8 cellular contexts compared by ENCODE assay signal in the genomic region with DNA sequence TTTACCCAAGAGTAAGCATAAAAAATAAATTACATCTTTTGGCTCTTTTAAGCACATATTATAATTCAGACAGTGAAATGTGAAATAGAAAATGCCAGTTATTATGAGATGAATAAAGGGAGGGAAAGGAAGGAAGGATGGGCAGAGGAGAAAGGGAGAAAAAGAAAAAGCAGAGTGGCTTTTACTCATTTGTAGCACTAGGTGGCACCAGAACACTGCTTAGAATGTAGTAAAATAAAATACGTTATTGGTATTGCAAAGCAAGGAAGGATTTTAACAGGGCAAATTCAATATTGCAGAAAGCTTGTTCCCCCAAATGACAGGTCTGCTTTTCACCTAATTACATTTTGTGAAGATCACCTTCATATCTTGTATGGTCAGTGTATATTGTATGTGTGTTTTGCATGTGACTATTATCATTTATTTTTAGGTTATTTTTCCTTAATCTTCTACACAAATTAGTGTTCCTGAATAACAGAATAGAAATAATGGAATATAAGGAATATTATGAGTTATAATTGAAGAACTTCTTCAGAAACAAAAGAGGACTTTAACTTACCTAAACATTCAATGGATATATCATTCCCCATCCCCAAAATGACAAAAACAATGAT. TPM values are rescaled to one million over a fixed set of nuclear protein-coding genes. Genes with fewer than 3 reads are reported as not detected.
DNase-seq lines count a peak whose midpoint lies in the region; ATAC-seq and TF ChIP-seq lines count a peak whose summit lies in the region.

No MANE protein-coding gene starts in this region.

- H3K27ac Mint-ChIP-seq in activated CD8-positive, alpha-beta T cell treated with anti-CD3 and anti-CD28 coated beads for 36 hours: no peak overlapping the region

- no peak for DNase-seq in left ventricle myocardium inferior
- no peak for DNase-seq in cardiac septum (ENCODE audit: low spot score)
- DNase-seq in NCI-H1694 treated with DMSO at 0.1 percent for 48 hours (lab: John Stamatoyannopoulos, UW): peak; percentile 40
- no peak for DNase-seq in activated CD8-positive, alpha-beta T cell treated with anti-CD3 and anti-CD28 coated beads for 36 hours
- no peak for DNase-seq in left colon
- DNase-seq in germinal center (ENCODE audit: low spot score): no peak
- DNase-seq in activated CD8-positive, alpha-beta memory T cell treated with anti-CD3 and anti-CD28 coated beads, Interleukin-2, amount 50 U/mL, for 4 hours: no peak
- no peak for DNase-seq in NCI-H526 treated with DMSO at 0.1 percent for 48 hours (lab: John Stamatoyannopoulos, UW)

- H3K27me3 ChIP-seq in left ventricle myocardium inferior (ENCODE audit: low read depth): peaks cover 24% of the 10 kb centered on the region

- no peaks in the 10 kb centered on the region for H3K36me3 ChIP-seq in left ventricle myocardium inferior

- peak; percentile 65 for ATAC-seq in activated CD8-positive, alpha-beta T cell treated with anti-CD3 and anti-CD28 coated beads for 36 hours
- peak; percentile 56 for ATAC-seq in left colon

- peaks cover 14% of the 10 kb centered on the region for H3K27me3 Mint-ChIP-seq in activated CD8-positive, alpha-beta T cell treated with anti-CD3 and anti-CD28 coated beads for 36 hours

- TF ChIP-seq CTCF in left ventricle myocardium inferior (IDR thresholded peaks at IDR 0.05; ENCODE audit: borderline replicate concordance): peak; percentile 77
- TF ChIP-seq CTCF in activated CD8-positive, alpha-beta T cell treated with anti-CD3 and anti-CD28 coated beads for 36 hours (IDR thresholded peaks at IDR 0.05): peak; percentile 88

- peaks cover 16% of the 10 kb centered on the region for H3K9me3 ChIP-seq in left ventricle myocardium inferior (replicated peaks)

- H3K4me1 ChIP-seq in left ventricle myocardium inferior: no peaks in the 10 kb centered on the region

- H3K4me1 Mint-ChIP-seq in activated CD8-positive, alpha-beta T cell treated with anti-CD3 and anti-CD28 coated beads for 36 hours (ENCODE audit: low read depth): no peaks in the 10 kb centered on the region

- no peak overlapping the region for H3K4me3 Mint-ChIP-seq in activated CD8-positive, alpha-beta T cell treated with anti-CD3 and anti-CD28 coated beads for 36 hours

- H3K27ac ChIP-seq in left ventricle myocardium inferior (replicated peaks): no peak overlapping the region

- no peaks in the 10 kb centered on the region for H3K9me3 Mint-ChIP-seq in activated CD8-positive, alpha-beta T cell treated with anti-CD3 and anti-CD28 coated beads for 36 hours

- intact Hi-C loops in left ventricle myocardium inferior (cut with micrococcal nuclease): no loop called here
- intact Hi-C loops in cardiac septum (cut with DNase I): no loop called here
- intact Hi-C loops in activated CD8-positive, alpha-beta T cell treated with anti-CD3 and anti-CD28 coated beads for 36 hours (cut with micrococcal nuclease): loop anchor here (5.0 to 10.0 kb wide), 2 partner anchors 490 to 763 kb away; no protein-coding TSS in a partner anchor
- intact Hi-C loops in left colon (cut with DNase I, micrococcal nuclease): loop anchor here in 1 of 2 donors (10.0 kb wide), 1 partner anchor 490 kb away; no protein-coding TSS in a partner anchor

- no peak overlapping the region for H3K4me3 ChIP-seq in left ventricle myocardium inferior

- CTCF ChIA-PET in activated CD8-positive, alpha-beta T cell treated with anti-CD3 and anti-CD28 coated beads for 36 hours (lab: Charles Lee): interaction anchor here (0.7 to 4.1 kb wide), 24 partner anchors 8 to 767 kb away, joined by 3 to 18 read pairs (median 4); a partner anchor contains a TSS

- POLR2A ChIA-PET in activated CD8-positive, alpha-beta T cell treated with anti-CD3 and anti-CD28 coated beads for 36 hours (lab: Charles Lee): no interaction called here

- H3K36me3 Mint-ChIP-seq in activated CD8-positive, alpha-beta T cell treated with anti-CD3 and anti-CD28 coated beads for 36 hours (ENCODE audit: low read depth): no peaks in the 10 kb centered on the region

RNA-seq across cellular contexts. Expression of a gene that starts 9.1 kb away (rescaled TPM):
- total RNA-seq in left ventricle myocardium inferior (0.82 TPM), cardiac septum (4.2 TPM), left colon (1 to 10 TPM; 5.7 to 9.8 TPM)
- 10 to 100 TPM; 14.4 to 14.9 TPM for total RNA-seq in activated CD8-positive, alpha-beta T cell treated with anti-CD3 and anti-CD28 coated beads for 36 hours

RNA-seq across cellular contexts. Expression of a gene that starts 22.9 kb away (rescaled TPM):
- total RNA-seq in left ventricle myocardium inferior: 0.41 TPM
- 0.27 TPM for total RNA-seq in cardiac septum
- total RNA-seq in activated CD8-positive, alpha-beta T cell treated with anti-CD3 and anti-CD28 coated beads for 36 hours: 1 to 10 TPM; 2.7 to 3.2 TPM
- total RNA-seq in left colon: 10 to 100 TPM; 16.3 to 18.1 TPM

Comparison
In these comparisons a context has a peak if more than half of its experiments do, and no peak if none do; other contexts are left out.
1. RNA of a gene that starts 22.9 kb away (total RNA-seq): 16.3 to 18.1 TPM in left colon; 2.7 to 3.2 TPM in activated CD8-positive, alpha-beta T cell treated with anti-CD3 and anti-CD28 coated beads for 36 hours, 0.41 TPM in left ventricle myocardium inferior (single experiment) and 0.27 TPM in cardiac septum (single experiment); every median in the first group is over 4 times any median in the second.